Comparison of ENCODE assay signal across 14 cellular contexts in the genomic region with DNA sequence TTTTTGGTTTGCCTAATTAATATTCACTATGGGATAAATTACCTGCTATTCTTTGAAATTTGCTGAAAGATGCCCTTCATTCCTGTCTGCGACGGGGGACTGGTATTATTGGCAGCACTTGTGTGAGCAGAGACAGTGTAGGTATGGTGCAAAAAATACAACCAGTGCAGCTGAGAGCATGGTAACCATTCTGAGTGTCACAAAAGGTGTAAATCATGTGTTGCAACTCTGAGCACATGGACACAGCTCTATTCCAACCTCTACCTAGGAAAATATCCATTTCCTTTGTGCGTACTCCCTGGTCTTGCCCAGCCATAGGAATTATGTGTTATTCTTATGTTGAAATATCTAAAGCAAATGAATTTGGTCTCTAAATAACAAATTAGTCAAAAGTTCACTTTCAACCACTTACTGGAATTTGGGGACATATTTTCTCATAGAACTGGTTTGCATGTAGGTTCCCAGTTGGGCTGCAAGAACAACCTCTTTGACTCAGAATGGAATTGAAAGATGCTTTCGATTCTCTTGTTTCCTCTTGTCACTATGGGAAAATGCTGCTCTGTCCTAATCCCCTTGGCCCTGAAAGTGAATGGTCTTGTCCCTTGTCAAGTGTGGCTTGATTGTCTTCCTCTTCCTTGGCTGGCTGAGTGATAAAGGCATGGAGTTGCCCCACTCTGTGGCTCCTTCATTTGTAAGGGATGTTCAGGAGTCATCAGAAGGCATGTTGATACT. TPM values are rescaled to one million over a fixed set of nuclear protein-coding genes. Genes with fewer than 3 reads are reported as not detected.
A peak's percentile ranks its signal among the peaks of the same experiment; 100 is the strongest.
DNase-seq lines count a peak whose midpoint lies in the region; ATAC-seq and TF ChIP-seq lines count a peak whose summit lies in the region.
"Had no signal": no experiment of that assay in that cellular context is flagged by ENCODE, and none has a peak within 500 bp of the region (broad histone marks: within the 10 kb centered on the region; RNA-seq: fewer than 3 reads in every experiment).

No MANE protein-coding gene starts in this region.

- peak overlapping the region; percentile 57; the same call in 1 of the 2 replicates for H3K27ac Mint-ChIP-seq in WTC11

- no peak overlapping the region for H3K4me3 Mint-ChIP-seq in WTC11
- H3K4me3 Mint-ChIP-seq: neural crest cell had no signal

- POLR2A ChIA-PET in WTC11 (lab: Charles Lee): no interaction called here

- peaks cover 49% of the 10 kb centered on the region for H3K4me1 Mint-ChIP-seq in WTC11

- ATAC-seq in GM18909 (IDR thresholded peaks at IDR 0.05; ENCODE audit: poor library complexity, unreplicated experiment) (peak; percentile 74), GM21447 (IDR thresholded peaks at IDR 0.05; ENCODE audit: unreplicated experiment) (peak; percentile 76), HG02973 (IDR thresholded peaks at IDR 0.05; ENCODE audit: unreplicated experiment) (peak; percentile 85), WTC11 (no peak; the same call in 1 of the 2 replicates)
- ATAC-seq: K562, left colon had no signal

- TF ChIP-seq CTCF in WTC11 (IDR thresholded peaks at IDR 0.05): no peak

- CTCF ChIA-PET in WTC11 (lab: Charles Lee): no interaction called here

- no peaks in the 10 kb centered on the region for H3K27me3 Mint-ChIP-seq in WTC11 (ENCODE audit: low read depth)

- no peaks in the 10 kb centered on the region for H3K36me3 Mint-ChIP-seq in WTC11

- H3K9me3 Mint-ChIP-seq in WTC11: no peaks in the 10 kb centered on the region
- H3K9me3 Mint-ChIP-seq: neural crest cell had no signal

- DNase-seq in WTC11 (ENCODE audit: low spot score) (no peak), NCI-H82 (lab: John Stamatoyannopoulos, UW) (no peak), UCSD-AML1 (lab: John Stamatoyannopoulos, UW; ENCODE audit: unreplicated experiment) (no peak)
- no peak for DNase-seq in stimulated activated CD4-positive, alpha-beta T cell treated with anti-CD3 and anti-CD28 coated beads, Interleukin-15, amount 100 ng/mL, for 24 hours
- DNase-seq: activated CD4-positive, alpha-beta T cell treated with anti-CD3 and anti-CD28 coated beads for 4 hours; activated gamma-delta T cell treated with Interleukin-2 at 50 U/mL for 16 hours; heart left ventricle; left colon; NCI-H187 treated with DMSO at 0.1 percent for 48 hours had no signal

TF ChIP-seq in WTC11, 78 proteins besides CTCF, POLR2A, EP300 and RAD21:
- no peak for TF ChIP-seq ZNF416 (CRISPR knock-in tag; IDR thresholded peaks at IDR 0.05)
- TF ChIP-seq, protein P1, sequence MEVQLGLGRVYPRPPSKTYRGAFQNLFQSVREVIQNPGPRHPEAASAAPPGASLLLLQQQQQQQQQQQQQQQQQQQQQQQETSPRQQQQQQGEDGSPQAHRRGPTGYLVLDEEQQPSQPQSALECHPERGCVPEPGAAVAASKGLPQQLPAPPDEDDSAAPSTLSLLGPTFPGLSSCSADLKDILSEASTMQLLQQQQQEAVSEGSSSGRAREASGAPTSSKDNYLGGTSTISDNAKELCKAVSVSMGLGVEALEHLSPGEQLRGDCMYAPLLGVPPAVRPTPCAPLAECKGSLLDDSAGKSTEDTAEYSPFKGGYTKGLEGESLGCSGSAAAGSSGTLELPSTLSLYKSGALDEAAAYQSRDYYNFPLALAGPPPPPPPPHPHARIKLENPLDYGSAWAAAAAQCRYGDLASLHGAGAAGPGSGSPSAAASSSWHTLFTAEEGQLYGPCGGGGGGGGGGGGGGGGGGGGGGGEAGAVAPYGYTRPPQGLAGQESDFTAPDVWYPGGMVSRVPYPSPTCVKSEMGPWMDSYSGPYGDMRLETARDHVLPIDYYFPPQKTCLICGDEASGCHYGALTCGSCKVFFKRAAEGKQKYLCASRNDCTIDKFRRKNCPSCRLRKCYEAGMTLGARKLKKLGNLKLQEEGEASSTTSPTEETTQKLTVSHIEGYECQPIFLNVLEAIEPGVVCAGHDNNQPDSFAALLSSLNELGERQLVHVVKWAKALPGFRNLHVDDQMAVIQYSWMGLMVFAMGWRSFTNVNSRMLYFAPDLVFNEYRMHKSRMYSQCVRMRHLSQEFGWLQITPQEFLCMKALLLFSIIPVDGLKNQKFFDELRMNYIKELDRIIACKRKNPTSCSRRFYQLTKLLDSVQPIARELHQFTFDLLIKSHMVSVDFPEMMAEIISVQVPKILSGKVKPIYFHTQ (CRISPR knock-in tag; IDR thresholded peaks at IDR 0.05): no peak
- TF ChIP-seq, protein P2, sequence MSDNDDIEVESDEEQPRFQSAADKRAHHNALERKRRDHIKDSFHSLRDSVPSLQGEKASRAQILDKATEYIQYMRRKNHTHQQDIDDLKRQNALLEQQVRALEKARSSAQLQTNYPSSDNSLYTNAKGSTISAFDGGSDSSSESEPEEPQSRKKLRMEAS (CRISPR knock-in tag; IDR thresholded peaks at IDR 0.05): no peak
- TF ChIP-seq NR3C1 (CRISPR knock-in tag; conservative IDR thresholded peaks at IDR 0.05; ENCODE audit: low read depth): no peak
- TF ChIP-seq NFATC4 (CRISPR knock-in tag; IDR thresholded peaks at IDR 0.05): no peak
- no peak for TF ChIP-seq CREM (CRISPR knock-in tag; IDR thresholded peaks at IDR 0.05)
- TF ChIP-seq, protein P3, sequence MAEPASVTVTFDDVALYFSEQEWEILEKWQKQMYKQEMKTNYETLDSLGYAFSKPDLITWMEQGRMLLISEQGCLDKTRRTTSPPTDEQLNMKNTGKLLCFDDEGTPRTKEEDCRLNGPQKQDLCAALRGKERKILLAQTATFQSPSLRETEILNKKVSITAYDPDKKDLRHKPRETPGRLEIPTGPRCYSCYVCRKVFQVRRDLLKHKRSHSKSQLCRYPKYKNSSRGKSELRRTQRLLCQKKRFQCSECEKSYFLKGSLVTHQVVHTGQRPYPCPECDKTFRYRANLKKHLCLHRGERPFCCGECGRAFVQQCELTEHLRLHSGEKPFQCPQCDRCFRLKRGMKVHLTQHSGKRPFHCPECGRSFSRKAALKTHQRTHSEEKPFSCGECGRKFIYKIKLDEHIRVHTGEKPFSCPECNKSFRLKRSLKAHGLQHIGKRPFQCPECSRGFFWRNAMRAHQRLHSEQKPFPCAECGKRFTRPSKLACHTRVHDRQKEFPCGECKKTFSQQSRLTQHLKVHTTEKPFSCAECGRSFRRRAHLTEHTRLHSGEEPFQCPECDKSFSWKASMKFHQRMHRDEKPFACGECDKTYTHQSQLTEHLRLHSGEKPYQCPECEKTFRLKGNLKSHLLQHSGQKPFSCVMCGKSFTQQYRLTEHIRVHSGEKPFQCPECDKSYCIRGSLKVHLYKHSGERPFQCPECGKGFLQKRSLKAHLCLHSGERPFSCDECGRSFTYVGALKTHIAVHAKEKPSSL (CRISPR knock-in tag; conservative IDR thresholded peaks at IDR 0.05): no peak
- no peak for TF ChIP-seq RORB (CRISPR knock-in tag; IDR thresholded peaks at IDR 0.05)
- TF ChIP-seq TEAD4 (CRISPR knock-in tag; IDR thresholded peaks at IDR 0.05): no peak
- no peak for TF ChIP-seq ZNF219 (CRISPR knock-in tag; IDR thresholded peaks at IDR 0.05; ENCODE audit: borderline replicate concordance)
- TF ChIP-seq ZNF317 (CRISPR knock-in tag; IDR thresholded peaks at IDR 0.05; ENCODE audit: borderline replicate concordance, low read depth): no peak
- TF ChIP-seq, protein P4, sequence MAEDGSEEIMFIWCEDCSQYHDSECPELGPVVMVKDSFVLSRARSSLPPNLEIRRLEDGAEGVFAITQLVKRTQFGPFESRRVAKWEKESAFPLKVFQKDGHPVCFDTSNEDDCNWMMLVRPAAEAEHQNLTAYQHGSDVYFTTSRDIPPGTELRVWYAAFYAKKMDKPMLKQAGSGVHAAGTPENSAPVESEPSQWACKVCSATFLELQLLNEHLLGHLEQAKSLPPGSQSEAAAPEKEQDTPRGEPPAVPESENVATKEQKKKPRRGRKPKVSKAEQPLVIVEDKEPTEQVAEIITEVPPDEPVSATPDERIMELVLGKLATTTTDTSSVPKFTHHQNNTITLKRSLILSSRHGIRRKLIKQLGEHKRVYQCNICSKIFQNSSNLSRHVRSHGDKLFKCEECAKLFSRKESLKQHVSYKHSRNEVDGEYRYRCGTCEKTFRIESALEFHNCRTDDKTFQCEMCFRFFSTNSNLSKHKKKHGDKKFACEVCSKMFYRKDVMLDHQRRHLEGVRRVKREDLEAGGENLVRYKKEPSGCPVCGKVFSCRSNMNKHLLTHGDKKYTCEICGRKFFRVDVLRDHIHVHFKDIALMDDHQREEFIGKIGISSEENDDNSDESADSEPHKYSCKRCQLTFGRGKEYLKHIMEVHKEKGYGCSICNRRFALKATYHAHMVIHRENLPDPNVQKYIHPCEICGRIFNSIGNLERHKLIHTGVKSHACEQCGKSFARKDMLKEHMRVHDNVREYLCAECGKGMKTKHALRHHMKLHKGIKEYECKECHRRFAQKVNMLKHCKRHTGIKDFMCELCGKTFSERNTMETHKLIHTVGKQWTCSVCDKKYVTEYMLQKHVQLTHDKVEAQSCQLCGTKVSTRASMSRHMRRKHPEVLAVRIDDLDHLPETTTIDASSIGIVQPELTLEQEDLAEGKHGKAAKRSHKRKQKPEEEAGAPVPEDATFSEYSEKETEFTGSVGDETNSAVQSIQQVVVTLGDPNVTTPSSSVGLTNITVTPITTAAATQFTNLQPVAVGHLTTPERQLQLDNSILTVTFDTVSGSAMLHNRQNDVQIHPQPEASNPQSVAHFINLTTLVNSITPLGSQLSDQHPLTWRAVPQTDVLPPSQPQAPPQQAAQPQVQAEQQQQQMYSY (CRISPR knock-in tag; IDR thresholded peaks at IDR 0.05): no peak
- TF ChIP-seq ZNF396 (CRISPR knock-in tag; IDR thresholded peaks at IDR 0.05; ENCODE audit: borderline replicate concordance): no peak

RNA-seq across cellular contexts. Expression of a gene that starts 57.0 kb away (rescaled TPM):
- total RNA-seq in WTC11 (2021): 16.8 to 24.6 TPM (median 17.8 TPM) in 3 replicates
